ENCODE assay signal across 4 cellular contexts in the genomic region with DNA sequence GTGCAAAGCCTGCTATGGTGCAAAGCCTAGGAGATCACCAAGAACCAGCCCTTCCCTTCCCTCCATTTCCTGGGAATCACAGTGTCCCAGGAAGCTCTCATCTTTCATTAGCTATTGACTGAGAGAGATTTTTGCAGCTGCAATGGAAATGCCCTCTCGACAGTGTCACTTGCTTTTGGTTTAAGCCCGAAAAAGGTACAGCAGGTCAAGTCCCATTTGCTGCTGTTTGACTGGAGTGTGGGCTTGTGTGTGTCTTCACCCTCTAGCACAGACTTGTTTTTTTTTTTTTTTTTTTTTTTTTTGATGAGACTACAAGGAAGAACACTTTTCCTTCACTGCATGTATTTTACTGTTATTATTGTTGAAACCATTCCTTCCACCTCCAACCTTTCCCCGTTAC. TPM values are rescaled to one million over a fixed set of nuclear protein-coding genes. Genes with fewer than 3 reads are reported as not detected.
"Had no signal": no experiment of that assay in that cellular context is flagged by ENCODE, and none has a peak within 500 bp of the region (broad histone marks: within the 10 kb centered on the region; RNA-seq: fewer than 3 reads in every experiment).

No MANE protein-coding gene starts in this region.

- DNase-seq: GDM1, GF-D8 had no signal

- H3K4me3 ChIP-seq: GM12878 had no signal

- ATAC-seq: GM12878 had no signal

RNA-seq across cellular contexts. Expression of gene NRG3, which starts 36.3 kb away (rescaled TPM):
- total RNA-seq: G401 had no signal
